In genomic region chr19:50921391-50922315, GRCh38 we compare ENCODE assay signal across 1 cellular context.
TF ChIP-seq lines count a peak whose summit lies in the region.

No MANE protein-coding gene starts in this region.

TF ChIP-seq in GM12878, 131 proteins besides CTCF, POLR2A, EP300 and RAD21:
- TF ChIP-seq ATF7 (IDR thresholded peaks at IDR 0.05; ENCODE audit: low read depth) (0 out of 2 replicates have a peak, but pooled peaks have one; percentile 31), PKNOX1 (IDR thresholded peaks at IDR 0.05) (peak; percentile 24; the same call in 1 of the 2 replicates), IKZF2 (IDR thresholded peaks at IDR 0.05) (0 out of 4 replicates have a peak, but pooled peaks of 1 of the 2 experiments have one; percentile 12), KLF5 (IDR thresholded peaks at IDR 0.05; ENCODE audit: partially characterized antibody) (no peak), IKZF1 (conservative IDR thresholded peaks at IDR 0.05) (0 out of 2 replicates have a peak, but pooled peaks have one; percentile 30), SKIL (IDR thresholded peaks at IDR 0.05; ENCODE audit: low read depth, poor library complexity, severe bottlenecking) (peak; percentile 19), BACH1 (IDR thresholded peaks at IDR 0.05; ENCODE audit: borderline replicate concordance) (no peak), TCF3 (IDR thresholded peaks at IDR 0.05; ENCODE audit: borderline replicate concordance, insufficient read depth, low read depth, low read length) (no peak)
